In the genomic region with DNA sequence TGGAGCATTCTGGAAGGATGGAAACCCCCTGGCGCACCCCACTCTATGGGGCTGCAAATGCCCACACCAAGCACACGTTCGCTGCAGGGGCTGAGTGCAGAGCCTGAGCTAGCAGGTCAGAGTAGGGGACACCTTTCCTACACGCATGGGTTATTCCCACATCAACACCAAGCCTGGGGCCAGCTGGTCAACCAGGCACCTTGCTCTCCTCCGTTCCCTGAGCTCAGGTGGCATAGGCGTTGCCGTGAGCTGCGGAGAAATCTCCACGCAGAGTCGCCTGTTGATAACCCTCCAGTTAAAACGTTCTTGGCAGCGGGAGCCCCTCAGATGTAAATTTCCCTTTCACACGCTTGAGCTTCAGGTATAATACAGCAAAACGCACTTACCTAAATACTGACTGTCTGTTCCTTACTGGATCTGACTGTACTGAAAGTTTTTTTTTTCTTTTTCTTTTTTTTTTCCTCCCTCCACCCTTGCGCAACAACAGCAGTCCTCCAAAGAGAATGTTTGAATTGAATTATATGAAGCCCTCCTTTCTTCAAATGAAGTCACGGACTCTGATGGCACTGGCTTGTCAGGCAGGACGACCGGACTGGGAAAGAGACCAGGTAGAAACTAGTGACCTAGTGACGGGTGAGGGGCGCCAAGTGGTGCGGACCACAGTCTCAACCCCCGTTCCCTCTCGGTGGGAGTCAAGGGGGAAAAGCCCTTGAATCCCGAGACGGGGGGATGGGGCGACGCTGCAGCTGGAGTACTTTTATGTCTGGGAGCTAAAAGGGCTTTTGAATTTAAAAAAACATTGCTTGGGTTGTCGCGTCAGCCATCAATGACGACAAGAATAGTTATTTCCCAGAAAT, we compare ENCODE assay signal across 9 cellular contexts. TPM values are rescaled to one million over a fixed set of nuclear protein-coding genes. Genes with fewer than 3 reads are reported as not detected.
DNase-seq lines count a peak whose midpoint lies in the region; ATAC-seq, FAIRE-seq and TF ChIP-seq lines count a peak whose summit lies in the region.
"Had no signal": no experiment of that assay in that cellular context is flagged by ENCODE, and none has a peak within 500 bp of the region (broad histone marks: within the 10 kb centered on the region; RNA-seq: fewer than 3 reads in every experiment).

No MANE protein-coding gene starts in this region.

- FAIRE-seq in A549 (lab: Jason Lieb, UNC) (no peak), D721Med (lab: Jason Lieb, UNC) (no peak)

- in situ Hi-C loops in Panc1 (cut with HindIII; ENCODE audit: low pct_unique_long_range_greater_than_20kb, low sequenced_read_pairs): no loop called here

- peaks cover 14% of the 10 kb centered on the region; the same call in 1 of the 2 replicates for H3K27me3 ChIP-seq in Panc1 (ENCODE audit: control insufficient read depth, insufficient read depth, low read length)
- H3K27me3 ChIP-seq in muscle layer of duodenum (ENCODE audit: low read depth, low read length): peaks cover 15% of the 10 kb centered on the region

- WGBS in A549 (ENCODE audit: missing lambda C conversion rate): 12% methylated on average over 30 of the region's 30 CpGs

- H3K4me2 ChIP-seq in A549: peak overlapping the region; percentile 91
- H3K4me2 ChIP-seq: SK-N-SH had no signal

- H3K4me3 ChIP-seq in A549 (peak overlapping the region; percentile 32), Panc1 (ENCODE audit: low read depth in 2 of 2, low read length in 2 of 2) (peak overlapping the region; percentile 27 to 55), muscle layer of duodenum (ENCODE audit: low read depth in 1 of 2, low read length in 2 of 2) (peak overlapping the region; percentile 40 to 49)

- no peak for TF ChIP-seq EP300 in A549 (IDR thresholded peaks at IDR 0.05)

- intact Hi-C loops in Panc1 (cut with micrococcal nuclease; ENCODE audit: unreplicated experiment): no loop called here

- CTCF ChIA-PET in A549 (lab: Yijun Ruan, JAX): no interaction called here
- CTCF ChIA-PET in Panc1 (lab: Charles Lee): no interaction called here

- no peak for TF ChIP-seq CTCF in A549 (IDR thresholded peaks at IDR 0.05)
- TF ChIP-seq CTCF in Panc1 (IDR thresholded peaks at IDR 0.05): no peak
- no peak for TF ChIP-seq CTCF in D721Med (IDR thresholded peaks at IDR 0.05; ENCODE audit: insufficient read depth, missing control alignments)

- H3K4me1 ChIP-seq in A549 (peaks cover 15% of the 10 kb centered on the region), Panc1 (ENCODE audit: control insufficient read depth, insufficient read depth, low read length) (peaks cover 8% of the 10 kb centered on the region), muscle layer of duodenum (ENCODE audit: control insufficient read depth in 1 of 2, insufficient read depth in 2 of 2, low read length in 2 of 2) (peaks cover 0 to 20% of the 10 kb centered on the region in 2 donors)

- H3K36me3 ChIP-seq in Panc1 (ENCODE audit: control insufficient read depth, insufficient read depth, low read length): no peaks in the 10 kb centered on the region
- no peaks in the 10 kb centered on the region for H3K36me3 ChIP-seq in muscle layer of duodenum (ENCODE audit: control insufficient read depth in 1 of 2, insufficient read depth in 2 of 2, low read length in 2 of 2)

- TF ChIP-seq RAD21 in A549 (conservative IDR thresholded peaks at IDR 0.05 in 1 of 2, IDR thresholded peaks at IDR 0.05 in 1 of 2): no peak

- ATAC-seq in A549: peak; percentile 44 to 71
- ATAC-seq in Panc1: peak; percentile 60
- no peak for ATAC-seq in GM21786 (IDR thresholded peaks at IDR 0.05; ENCODE audit: unreplicated experiment)

- no peak overlapping the region for H3K27ac ChIP-seq in A549
- H3K27ac ChIP-seq in Panc1 (ENCODE audit: low read length): no peak overlapping the region
- no peak overlapping the region for H3K27ac ChIP-seq in muscle layer of duodenum (ENCODE audit: low read length)

- DNase-seq in A549 (ENCODE audit: low read depth in 1 of 2, low spot score in 1 of 2) (no peak), Panc1 (ENCODE audit: low read depth, low spot score) (no peak), fibroblast of peridontal ligament (ENCODE audit: extremely low read depth) (peak; percentile 34), dermis blood vessel endothelial cell (no peak), D721Med (ENCODE audit: insufficient read length, low spot score) (no peak), HCEC 1CT (no peak)
- DNase-seq: SK-N-SH had no signal

- POLR2A ChIA-PET in A549 (lab: Yijun Ruan, JAX) (no interaction called here), Panc1 (lab: Charles Lee) (no interaction called here)

- BruUV-seq in Panc1 (replicated peaks; lab: Mats Ljungman, UMichigan): no TSS peak

- no peaks in the 10 kb centered on the region for H3K9me3 ChIP-seq in A549
- H3K9me3 ChIP-seq in Panc1 (ENCODE audit: control insufficient read depth, insufficient read depth, low read depth, low read length): no peaks in the 10 kb centered on the region
- H3K9me3 ChIP-seq in muscle layer of duodenum (ENCODE audit: control insufficient read depth in 1 of 2, low read length in 2 of 2): no peaks in the 10 kb centered on the region
- H3K9me3 ChIP-seq: SK-N-SH had no signal

- no peak for TF ChIP-seq POLR2A in A549 (IDR thresholded peaks at IDR 0.05; ENCODE audit: low read length)

TF ChIP-seq in A549, 52 proteins besides CTCF, POLR2A, EP300 and RAD21:
- TF ChIP-seq MAFK (IDR thresholded peaks at IDR 0.05; ENCODE audit: partially characterized antibody) (no peak), CEBPB (IDR thresholded peaks at IDR 0.05) (peak; percentile 67 to 87), ESRRA (IDR thresholded peaks at IDR 0.05; ENCODE audit: borderline replicate concordance, low read length) (no peak), HOXB13 (CRISPR knock-in tag; IDR thresholded peaks at IDR 0.05; ENCODE audit: low read depth) (no peak)

RNA-seq across cellular contexts. Expression of a gene that starts 2.0 kb away (rescaled TPM):
- polyA plus RNA-seq in A549 (2011; rRNA removed): not detected in 2 replicates
- polyA plus RNA-seq in A549 (2012; cell fraction: cytosol; rRNA removed): not detected in 2 replicates
- polyA plus RNA-seq in A549 (2012; cell fraction: nucleus; rRNA removed): not detected in 2 replicates
- not detected in 3 replicates for polyA plus RNA-seq in A549 (2017; fragmentation: RNase III; extraction: RNeasy Plus Mini Kit Qiagen cat#74134 plus additional on column Dnase treatment)
- polyA minus RNA-seq in A549 (2011; rRNA and poly(A)+ RNA removed): not detected in 2 replicates
- 1.0 TPM for total RNA-seq in Panc1 (2021; ENCODE audit: unreplicated experiment)
- 0.50 TPM for polyA plus RNA-seq in Panc1 (2012; ENCODE audit: insufficient read length)
- total RNA-seq in dermis blood vessel endothelial cell: not detected in 2 replicates
- polyA plus RNA-seq: SK-N-SH had no signal
